9 cellular contexts compared by ENCODE assay signal in genomic region chr15:60374628-60375081, GRCh38. TPM values are rescaled to one million over a fixed set of nuclear protein-coding genes. Genes with fewer than 3 reads are reported as not detected.
DNase-seq lines count a peak whose midpoint lies in the region; ATAC-seq and TF ChIP-seq lines count a peak whose summit lies in the region.
"Had no signal": no experiment of that assay in that cellular context is flagged by ENCODE, and none has a peak within 500 bp of the region (broad histone marks: within the 10 kb centered on the region; RNA-seq: fewer than 3 reads in every experiment).

No MANE protein-coding gene starts in this region.

- TF ChIP-seq EP300 in gastroesophageal sphincter (IDR thresholded peaks at IDR 0.05) = no peak

- H3K4me1 ChIP-seq in gastroesophageal sphincter = peaks cover 20 to 100% (median 50%) of the 10 kb centered on the region in 3 donors

- no peak overlapping the region for H3K4me3 ChIP-seq in gastroesophageal sphincter
- H3K4me3 ChIP-seq in retinal pigment epithelial cell (ENCODE audit: low read length) = no peak overlapping the region
- H3K4me3 ChIP-seq: BLaER1 treated with 17β-estradiol and CSF1 and Interleukin-3, amounts not matched to agents 10 nM and 100 nM had no signal

- ATAC-seq in activated CD4-positive, alpha-beta T cell treated with anti-CD3 and anti-CD28 coated beads for 36 hours = peak; percentile 73
- ATAC-seq in gastroesophageal sphincter = peak; percentile 70
- ATAC-seq in GM18519 (IDR thresholded peaks at IDR 0.05; ENCODE audit: low FRiP score, unreplicated experiment) = no peak

- H3K9me3 ChIP-seq in gastroesophageal sphincter = no peaks in the 10 kb centered on the region

- no peak overlapping the region for H3K27ac Mint-ChIP-seq in activated CD4-positive, alpha-beta T cell treated with anti-CD3 and anti-CD28 coated beads for 36 hours
- H3K27ac Mint-ChIP-seq in activated CD4-positive, alpha-beta T cell treated with anti-CD3 and anti-CD28 coated beads, Interleukin-2, amount 10 ng/mL, durations not matched to agents 24 days and 14 days = no peak overlapping the region

- TF ChIP-seq POLR2A in gastroesophageal sphincter (IDR thresholded peaks at IDR 0.05) = no peak

- H3K4me3 Mint-ChIP-seq in activated CD4-positive, alpha-beta T cell treated with anti-CD3 and anti-CD28 coated beads for 36 hours = no peak overlapping the region
- H3K4me3 Mint-ChIP-seq in activated CD4-positive, alpha-beta T cell treated with anti-CD3 and anti-CD28 coated beads, Interleukin-2, amount 10 ng/mL, durations not matched to agents 24 days and 14 days = no peak overlapping the region

- peak; percentile 21 for DNase-seq in activated CD4-positive, alpha-beta T cell treated with anti-CD3 and anti-CD28 coated beads for 36 hours
- no peak for DNase-seq in activated CD4-positive, alpha-beta T cell treated with anti-CD3 and anti-CD28 coated beads, Interleukin-2, amount 10 ng/mL, durations not matched to agents 24 days and 14 days
- DNase-seq in SHP77 (lab: John Stamatoyannopoulos, UW) = peak; percentile 81 to 82
- peak; percentile 95 for DNase-seq in retinal pigment epithelial cell (ENCODE audit: low read depth)
- DNase-seq in epidermal melanocyte (ENCODE audit: insufficient read length, low spot score) = no peak
- DNase-seq in NOMO-1 treated with dmso at 0.1 percent for 144 hours (lab: John Stamatoyannopoulos, UW; ENCODE audit: unreplicated experiment) = no peak

- H3K9me3 Mint-ChIP-seq in activated CD4-positive, alpha-beta T cell treated with anti-CD3 and anti-CD28 coated beads for 36 hours (ENCODE audit: low read depth) = no peaks in the 10 kb centered on the region
- H3K9me3 Mint-ChIP-seq in activated CD4-positive, alpha-beta T cell treated with anti-CD3 and anti-CD28 coated beads, Interleukin-2, amount 10 ng/mL, durations not matched to agents 24 days and 14 days = no peaks in the 10 kb centered on the region

- peaks cover 0 to 43% of the 10 kb centered on the region in 2 donors for H3K36me3 ChIP-seq in gastroesophageal sphincter

- intact Hi-C loops in activated CD4-positive, alpha-beta T cell treated with anti-CD3 and anti-CD28 coated beads for 36 hours (cut with DNase I, micrococcal nuclease) = no loop called here
- intact Hi-C loops in activated CD4-positive, alpha-beta T cell treated with anti-CD3 and anti-CD28 coated beads, Interleukin-2, amount 10 ng/mL, durations not matched to agents 24 days and 14 days (cut with micrococcal nuclease) = no loop called here

- no peaks in the 10 kb centered on the region for H3K27me3 Mint-ChIP-seq in activated CD4-positive, alpha-beta T cell treated with anti-CD3 and anti-CD28 coated beads for 36 hours
- no peaks in the 10 kb centered on the region for H3K27me3 Mint-ChIP-seq in activated CD4-positive, alpha-beta T cell treated with anti-CD3 and anti-CD28 coated beads, Interleukin-2, amount 10 ng/mL, durations not matched to agents 24 days and 14 days

- H3K27me3 ChIP-seq in gastroesophageal sphincter = no peaks in the 10 kb centered on the region
- H3K27me3 ChIP-seq: BLaER1 treated with 17β-estradiol and CSF1 and Interleukin-3, amounts not matched to agents 10 nM and 100 nM had no signal

- H3K36me3 Mint-ChIP-seq in activated CD4-positive, alpha-beta T cell treated with anti-CD3 and anti-CD28 coated beads for 36 hours (ENCODE audit: low read depth) = peaks cover 2% of the 10 kb centered on the region
- H3K36me3 Mint-ChIP-seq in activated CD4-positive, alpha-beta T cell treated with anti-CD3 and anti-CD28 coated beads, Interleukin-2, amount 10 ng/mL, durations not matched to agents 24 days and 14 days (ENCODE audit: low read depth) = peaks cover 54% of the 10 kb centered on the region

- TF ChIP-seq CTCF in gastroesophageal sphincter (IDR thresholded peaks at IDR 0.05) (no peak), retinal pigment epithelial cell (conservative IDR thresholded peaks at IDR 0.05; ENCODE audit: low read depth, low read length) (no peak)

- POLR2A ChIA-PET in activated CD4-positive, alpha-beta T cell treated with anti-CD3 and anti-CD28 coated beads for 36 hours (lab: Charles Lee) = no interaction called here

- peak overlapping the region; percentile 20 to 81 (median 73) for H3K27ac ChIP-seq in gastroesophageal sphincter
- H3K27ac ChIP-seq: BLaER1 treated with 17β-estradiol and CSF1 and Interleukin-3, amounts not matched to agents 10 nM and 100 nM had no signal

- CTCF ChIA-PET in activated CD4-positive, alpha-beta T cell treated with anti-CD3 and anti-CD28 coated beads for 36 hours (lab: Charles Lee) = interaction anchor here (1.1 to 1.9 kb wide), 2 partner anchors 10 to 46 kb away, joined by 3 to 5 read pairs; no protein-coding TSS in a partner anchor

- WGBS in gastroesophageal sphincter (ENCODE audit: low coverage in 1 of 2), 2 donors = 28 to 37% methylated on average over 5 to 6 of the region's 7 CpGs

- H3K4me1 Mint-ChIP-seq in activated CD4-positive, alpha-beta T cell treated with anti-CD3 and anti-CD28 coated beads for 36 hours = peaks cover 13% of the 10 kb centered on the region
- H3K4me1 Mint-ChIP-seq in activated CD4-positive, alpha-beta T cell treated with anti-CD3 and anti-CD28 coated beads, Interleukin-2, amount 10 ng/mL, durations not matched to agents 24 days and 14 days = peaks cover 26% of the 10 kb centered on the region

RNA-seq across cellular contexts. Expression of gene ANXA2, which starts 23.1 kb away (rescaled TPM):
- total RNA-seq in activated CD4-positive, alpha-beta T cell treated with anti-CD3 and anti-CD28 coated beads for 36 hours = 10 to 100 TPM; 65.9 to 80.2 TPM
- total RNA-seq in activated CD4-positive, alpha-beta T cell treated with anti-CD3 and anti-CD28 coated beads, Interleukin-2, amount 10 ng/mL, durations not matched to agents 24 days and 14 days = 214 and 225 TPM in 2 replicates
- 100 to 1,000 TPM; 301 to 793 (median 570) TPM for total RNA-seq in gastroesophageal sphincter

Comparison
In these comparisons a context has a peak if more than half of its experiments do, and no peak if none do; other contexts are left out.
1. DNase-seq: peak in activated CD4-positive, alpha-beta T cell treated with anti-CD3 and anti-CD28 coated beads for 36 hours (single experiment), SHP77 (2 of 2) and retinal pigment epithelial cell (single experiment); none in activated CD4-positive, alpha-beta T cell treated with anti-CD3 and anti-CD28 coated beads, Interleukin-2, amount 10 ng/mL, durations not matched to agents 24 days and 14 days (single experiment), epidermal melanocyte (single experiment) and NOMO-1 treated with dmso at 0.1 percent for 144 hours (single experiment).